1 cellular context compared by ENCODE assay signal in genomic region chr1:1307908-1308755, GRCh38.
TF ChIP-seq lines count a peak whose summit lies in the region.

TSS of gene ACAP3 (minus strand) at chr1:1307930. CDS start at chr1:1307815, 115 bp downstream.
A gene with protein sequence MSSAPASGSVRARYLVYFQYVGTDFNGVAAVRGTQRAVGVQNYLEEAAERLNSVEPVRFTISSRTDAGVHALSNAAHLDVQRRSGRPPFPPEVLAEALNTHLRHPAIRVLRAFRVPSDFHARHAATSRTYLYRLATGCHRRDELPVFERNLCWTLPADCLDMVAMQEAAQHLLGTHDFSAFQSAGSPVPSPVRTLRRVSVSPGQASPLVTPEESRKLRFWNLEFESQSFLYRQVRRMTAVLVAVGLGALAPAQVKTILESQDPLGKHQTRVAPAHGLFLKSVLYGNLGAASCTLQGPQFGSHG (plus strand): TSS chr1:1308597. CDS start chr1:1308644, 47 bp downstream.

TF ChIP-seq in HepG2, 621 proteins besides CTCF, POLR2A, EP300 and RAD21 (continued from another document and continues in another):
- TF ChIP-seq ZNF20 (CRISPR knock-in tag; IDR thresholded peaks at IDR 0.05) (no peak), ZBTB42 (CRISPR knock-in tag; IDR thresholded peaks at IDR 0.05) (no peak; the same call in 1 of the 2 replicates), ARNT2 (CRISPR knock-in tag; IDR thresholded peaks at IDR 0.05; ENCODE audit: low read depth) (peak; percentile 59), SP4 (CRISPR knock-in tag; IDR thresholded peaks at IDR 0.05) (peak; percentile 64), CCAR2 (optimal IDR thresholded peaks at IDR 0.05; ENCODE audit: low read depth, low read length) (peak; percentile 82), ATAD3A (CRISPR knock-in tag; IDR thresholded peaks at IDR 0.05) (no peak), ZNF724P (CRISPR knock-in tag; IDR thresholded peaks at IDR 0.05; ENCODE audit: borderline replicate concordance) (peak; percentile 58; the same call in 1 of the 2 replicates), ZXDC (CRISPR knock-in tag; IDR thresholded peaks at IDR 0.05) (0 out of 2 replicates have a peak, but pooled peaks have one; percentile 64), KIAA2018 (CRISPR knock-in tag; IDR thresholded peaks at IDR 0.05; ENCODE audit: borderline replicate concordance) (no peak), ETV6 (CRISPR knock-in tag; conservative IDR thresholded peaks at IDR 0.05) (no peak), ZNF746 (CRISPR knock-in tag; IDR thresholded peaks at IDR 0.05) (no peak; the same call in 1 of the 2 replicates), ZNF431 (CRISPR knock-in tag; IDR thresholded peaks at IDR 0.05; ENCODE audit: borderline replicate concordance, low read depth) (no peak), NFE2L2 (IDR thresholded peaks at IDR 0.05; ENCODE audit: low read length) (no peak), POGK (CRISPR knock-in tag; conservative IDR thresholded peaks at IDR 0.05) (0 out of 2 replicates have a peak, but pooled peaks have one; percentile 26), ISX (CRISPR knock-in tag; conservative IDR thresholded peaks at IDR 0.05) (no peak), ZNF136 (CRISPR knock-in tag; IDR thresholded peaks at IDR 0.05; ENCODE audit: low read depth) (no peak), ZFP62 (CRISPR knock-in tag; IDR thresholded peaks at IDR 0.05) (no peak), CEBPG (CRISPR knock-in tag; IDR thresholded peaks at IDR 0.05) (peak; percentile 93), NFKB2 (CRISPR knock-in tag; IDR thresholded peaks at IDR 0.05; ENCODE audit: borderline replicate concordance) (peak; percentile 44; the same call in 1 of the 2 replicates), GATA4 (IDR thresholded peaks at IDR 0.05; ENCODE audit: borderline replicate concordance, low read depth) (no peak), ZNF484 (CRISPR knock-in tag; IDR thresholded peaks at IDR 0.05; ENCODE audit: borderline replicate concordance, low read depth) (no peak; the same call in 1 of the 2 replicates), ZNF761 (CRISPR knock-in tag; conservative IDR thresholded peaks at IDR 0.05) (no peak; the same call in 1 of the 2 replicates), FOXO1 (CRISPR knock-in tag; IDR thresholded peaks at IDR 0.05) (peak; percentile 8; the same call in 1 of the 2 replicates), ZNF205 (CRISPR knock-in tag; IDR thresholded peaks at IDR 0.05) (no peak), GMEB2 (CRISPR knock-in tag; IDR thresholded peaks at IDR 0.05; ENCODE audit: low read depth) (no peak), KLF15 (CRISPR knock-in tag; IDR thresholded peaks at IDR 0.05; ENCODE audit: borderline replicate concordance) (no peak), ZNF17 (CRISPR knock-in tag; IDR thresholded peaks at IDR 0.05) (no peak), PBX2 (CRISPR knock-in tag; IDR thresholded peaks at IDR 0.05) (no peak), ZFP36L1 (CRISPR knock-in tag; IDR thresholded peaks at IDR 0.05) (no peak), ZNF614 (CRISPR knock-in tag; IDR thresholded peaks at IDR 0.05; ENCODE audit: borderline replicate concordance) (no peak; the same call in 1 of the 2 replicates)
- TF ChIP-seq, protein P1, sequence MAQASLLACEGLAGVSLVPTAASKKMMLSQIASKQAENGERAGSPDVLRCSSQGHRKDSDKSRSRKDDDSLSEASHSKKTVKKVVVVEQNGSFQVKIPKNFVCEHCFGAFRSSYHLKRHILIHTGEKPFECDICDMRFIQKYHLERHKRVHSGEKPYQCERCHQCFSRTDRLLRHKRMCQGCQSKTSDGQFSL (CRISPR knock-in tag; IDR thresholded peaks at IDR 0.05): peak; percentile 86; the same call in 1 of the 2 replicates
- TF ChIP-seq, protein P2, sequence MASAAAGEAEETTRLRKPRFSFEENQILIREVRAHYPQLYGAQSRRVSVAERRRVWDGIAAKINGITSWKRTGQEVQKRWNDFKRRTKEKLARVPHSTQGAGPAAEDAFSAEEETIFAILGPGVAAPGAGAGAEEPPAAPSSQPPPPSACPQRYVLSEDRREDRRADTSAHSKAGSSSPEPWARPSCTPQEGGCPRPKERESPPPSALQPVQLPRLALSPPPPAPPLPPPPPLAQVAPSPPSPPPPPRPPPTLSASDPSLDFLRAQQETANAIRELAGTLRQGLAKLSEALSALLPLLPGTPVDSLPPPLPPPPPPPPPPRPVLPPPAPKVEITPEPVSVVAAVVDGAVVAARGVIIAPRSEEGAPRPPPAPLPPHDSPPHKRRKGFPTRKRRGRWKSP (CRISPR knock-in tag; IDR thresholded peaks at IDR 0.05): peak; percentile 73
- TF ChIP-seq, protein P3, sequence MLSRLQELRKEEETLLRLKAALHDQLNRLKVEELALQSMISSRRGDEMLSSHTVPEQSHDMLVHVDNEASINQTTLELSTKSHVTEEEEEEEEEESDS (CRISPR knock-in tag; IDR thresholded peaks at IDR 0.05; ENCODE audit: borderline replicate concordance): no peak
- TF ChIP-seq, protein P4, sequence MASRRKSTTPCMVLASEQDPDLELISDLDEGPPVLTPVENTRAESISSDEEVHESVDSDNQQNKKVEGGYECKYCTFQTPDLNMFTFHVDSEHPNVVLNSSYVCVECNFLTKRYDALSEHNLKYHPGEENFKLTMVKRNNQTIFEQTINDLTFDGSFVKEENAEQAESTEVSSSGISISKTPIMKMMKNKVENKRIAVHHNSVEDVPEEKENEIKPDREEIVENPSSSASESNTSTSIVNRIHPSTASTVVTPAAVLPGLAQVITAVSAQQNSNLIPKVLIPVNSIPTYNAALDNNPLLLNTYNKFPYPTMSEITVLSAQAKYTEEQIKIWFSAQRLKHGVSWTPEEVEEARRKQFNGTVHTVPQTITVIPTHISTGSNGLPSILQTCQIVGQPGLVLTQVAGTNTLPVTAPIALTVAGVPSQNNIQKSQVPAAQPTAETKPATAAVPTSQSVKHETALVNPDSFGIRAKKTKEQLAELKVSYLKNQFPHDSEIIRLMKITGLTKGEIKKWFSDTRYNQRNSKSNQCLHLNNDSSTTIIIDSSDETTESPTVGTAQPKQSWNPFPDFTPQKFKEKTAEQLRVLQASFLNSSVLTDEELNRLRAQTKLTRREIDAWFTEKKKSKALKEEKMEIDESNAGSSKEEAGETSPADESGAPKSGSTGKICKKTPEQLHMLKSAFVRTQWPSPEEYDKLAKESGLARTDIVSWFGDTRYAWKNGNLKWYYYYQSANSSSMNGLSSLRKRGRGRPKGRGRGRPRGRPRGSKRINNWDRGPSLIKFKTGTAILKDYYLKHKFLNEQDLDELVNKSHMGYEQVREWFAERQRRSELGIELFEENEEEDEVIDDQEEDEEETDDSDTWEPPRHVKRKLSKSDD (CRISPR knock-in tag; IDR thresholded peaks at IDR 0.05; ENCODE audit: low read depth): peak; percentile 20; the same call in 1 of the 2 replicates
- TF ChIP-seq, protein P5, sequence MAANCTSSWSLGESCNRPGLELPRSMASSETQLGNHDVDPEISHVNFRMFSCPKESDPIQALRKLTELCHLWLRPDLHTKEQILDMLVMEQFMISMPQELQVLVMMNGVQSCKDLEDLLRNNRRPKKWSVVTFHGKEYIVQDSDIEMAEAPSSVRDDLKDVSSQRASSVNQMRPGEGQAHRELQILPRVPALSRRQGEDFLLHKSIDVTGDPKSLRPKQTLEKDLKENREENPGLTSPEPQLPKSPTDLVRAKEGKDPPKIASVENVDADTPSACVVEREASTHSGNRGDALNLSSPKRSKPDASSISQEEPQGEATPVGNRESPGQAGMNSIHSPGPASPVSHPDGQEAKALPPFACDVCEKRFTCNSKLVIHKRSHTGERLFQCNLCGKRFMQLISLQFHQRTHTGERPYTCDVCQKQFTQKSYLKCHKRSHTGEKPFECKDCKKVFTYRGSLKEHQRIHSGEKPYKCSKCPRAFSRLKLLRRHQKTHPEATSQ (CRISPR knock-in tag; IDR thresholded peaks at IDR 0.05; ENCODE audit: borderline replicate concordance): no peak
